8 cellular contexts compared by ENCODE assay signal in the genomic region with DNA sequence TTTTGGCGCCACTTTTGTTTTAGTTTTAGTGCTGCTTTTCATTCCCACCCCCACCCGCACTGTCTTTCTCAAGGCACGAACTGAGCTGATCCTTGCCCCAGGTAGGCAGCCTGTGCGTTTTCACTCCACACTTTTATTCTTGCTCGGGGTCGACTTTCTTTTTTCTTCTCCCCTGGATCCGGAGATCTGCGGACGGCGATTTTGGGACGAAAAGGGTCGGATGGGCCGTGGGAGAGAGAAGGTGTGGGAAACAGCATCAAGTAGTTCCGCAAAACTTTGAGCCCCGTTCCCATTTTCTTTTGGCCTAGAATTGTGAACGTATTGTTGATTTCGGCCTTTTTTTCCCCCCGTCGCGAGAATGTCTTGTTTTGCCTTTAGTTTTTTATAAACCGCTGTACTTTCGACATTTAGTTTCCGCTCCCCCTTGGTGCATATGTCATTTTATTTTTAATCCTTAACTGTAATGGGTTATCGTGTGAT. TPM values are rescaled to one million over a fixed set of nuclear protein-coding genes. Genes with fewer than 3 reads are reported as not detected.
A peak's percentile ranks its signal among the peaks of the same experiment; 100 is the strongest.
DNase-seq lines count a peak whose midpoint lies in the region; ATAC-seq and TF ChIP-seq lines count a peak whose summit lies in the region.

No MANE protein-coding gene starts in this region.

- peaks cover 43% of the 10 kb centered on the region for H3K4me1 Mint-ChIP-seq in activated T-cell treated with anti-CD3 and anti-CD28 coated beads, Interleukin-2, amount 50 U/mL, for 72 hours (ENCODE audit: low read depth)

- H3K9me3 ChIP-seq in SJSA1 (replicated peaks): no peaks in the 10 kb centered on the region
- no peaks in the 10 kb centered on the region for H3K9me3 ChIP-seq in osteoblast (ENCODE audit: low read depth, low read length)

- H3K4me1 ChIP-seq in SJSA1 (replicated peaks) (0 out of 2 replicates have a peak, but pooled peaks cover 3% of the 10 kb centered on the region), osteoblast (ENCODE audit: insufficient read depth, low read length) (peaks cover 17% of the 10 kb centered on the region)

- H3K36me3 ChIP-seq in SJSA1: peaks cover 3% of the 10 kb centered on the region
- H3K36me3 ChIP-seq in osteoblast (ENCODE audit: insufficient read depth, low read length): no peaks in the 10 kb centered on the region

- peaks cover 52% of the 10 kb centered on the region for H3K79me2 ChIP-seq in osteoblast (ENCODE audit: insufficient read depth, low read length)

- H2AFZ ChIP-seq in osteoblast (ENCODE audit: low read length): peak overlapping the region; percentile 13

- H3K27ac Mint-ChIP-seq in activated T-cell treated with anti-CD3 and anti-CD28 coated beads, Interleukin-2, amount 50 U/mL, for 72 hours: peak overlapping the region; percentile 100

- peaks cover 0 to 1% of the 10 kb centered on the region in 2 donors for H3K9me3 Mint-ChIP-seq in activated T-cell treated with anti-CD3 and anti-CD28 coated beads, Interleukin-2, amount 50 U/mL, for 72 hours

- H3K4me3 ChIP-seq in SJSA1: peak overlapping the region; percentile 77
- H3K4me3 ChIP-seq in osteoblast (ENCODE audit: insufficient read depth, low read length): peak overlapping the region; percentile 84

- H3K27ac ChIP-seq in SJSA1 (peak overlapping the region; percentile 98), epithelial cell of prostate (peak overlapping the region; percentile 93), osteoblast (ENCODE audit: low read depth, low read length) (peak overlapping the region; percentile 90)

- ATAC-seq in activated T-cell treated with anti-CD3 and anti-CD28 coated beads, Interleukin-2, amount 50 U/mL, for 72 hours (replicated peaks in 1 of 2): no peak
- ATAC-seq in GM18498 (IDR thresholded peaks at IDR 0.05; ENCODE audit: unreplicated experiment) (no peak), GM19452 (IDR thresholded peaks at IDR 0.05; ENCODE audit: unreplicated experiment) (no peak)

- peaks cover 7% of the 10 kb centered on the region for H3K27me3 Mint-ChIP-seq in activated T-cell treated with anti-CD3 and anti-CD28 coated beads, Interleukin-2, amount 50 U/mL, for 72 hours (ENCODE audit: low read depth)

- H3K4me3 Mint-ChIP-seq in activated T-cell treated with anti-CD3 and anti-CD28 coated beads, Interleukin-2, amount 50 U/mL, for 72 hours: peak overlapping the region; percentile 91 to 92

- no peak for TF ChIP-seq CTCF in osteoblast (IDR thresholded peaks at IDR 0.05; ENCODE audit: extremely low read depth, low read depth, low read length)

- peaks cover 17% of the 10 kb centered on the region for H4K20me1 ChIP-seq in osteoblast (ENCODE audit: insufficient read depth, low read length)

- DNase-seq in activated T-cell treated with anti-CD3 and anti-CD28 coated beads, Interleukin-2, amount 50 U/mL, for 72 hours: no peak
- DNase-seq in activated T-cell treated with anti-CD3 and anti-CD28 coated beads for 4 hours: no peak
- DNase-seq in SJSA1 (ENCODE audit: low read depth in 1 of 2, low spot score in 2 of 2): no peak
- no peak for DNase-seq in epithelial cell of prostate (ENCODE audit: low read depth, low spot score)
- no peak for DNase-seq in osteoblast (ENCODE audit: insufficient read length, low spot score, missing footprints)
- DNase-seq in NCI-H2171 treated with DMSO at 0.1 percent for 48 hours (lab: John Stamatoyannopoulos, UW): no peak

- peak overlapping the region; percentile 86 for H3K4me2 ChIP-seq in osteoblast (ENCODE audit: insufficient read depth, low read length)

- no peaks in the 10 kb centered on the region for H3K27me3 ChIP-seq in SJSA1 (replicated peaks)
- no peaks in the 10 kb centered on the region for H3K27me3 ChIP-seq in osteoblast (ENCODE audit: insufficient read depth, low read length)

- H3K36me3 Mint-ChIP-seq in activated T-cell treated with anti-CD3 and anti-CD28 coated beads, Interleukin-2, amount 50 U/mL, for 72 hours (ENCODE audit: insufficient read depth in 2 of 2): peaks cover 12 to 14% of the 10 kb centered on the region in 2 donors

RNA-seq across cellular contexts. Expression of a gene that starts 0.5 kb away (rescaled TPM):
- total RNA-seq in activated T-cell treated with anti-CD3 and anti-CD28 coated beads, Interleukin-2, amount 50 U/mL, for 72 hours: 10 to 100 TPM; 82.1 to 89.5 TPM
- 85.9 and 103 TPM in 2 replicates for total RNA-seq in SJSA1 (2014; rRNA removed; shearing (Covaris generic))
- 84.3 and 91.2 TPM in 2 replicates for total RNA-seq in osteoblast
